In genomic region chr5:147534172-147534951, GRCh38 we compare ENCODE assay signal across 21 cellular contexts. TPM values are rescaled to one million over a fixed set of nuclear protein-coding genes. Genes with fewer than 3 reads are reported as not detected.
A peak's percentile ranks its signal among the peaks of the same experiment; 100 is the strongest.
DNase-seq lines count a peak whose midpoint lies in the region; ATAC-seq and TF ChIP-seq lines count a peak whose summit lies in the region.
"Had no signal": no experiment of that assay in that cellular context is flagged by ENCODE, and none has a peak within 500 bp of the region (broad histone marks: within the 10 kb centered on the region; RNA-seq: fewer than 3 reads in every experiment).

No MANE protein-coding gene starts in this region.

- no peak for TF ChIP-seq RAD21 in SK-N-SH (IDR thresholded peaks at IDR 0.05; ENCODE audit: low read length)

- CTCF ChIA-PET in MCF 10A (lab: Yijun Ruan, JAX): no interaction called here
- CTCF ChIA-PET in mammary epithelial cell (lab: Charles Lee; ENCODE audit: low non-redundant PET): no interaction called here
- CTCF ChIA-PET in SK-N-SH (lab: Yijun Ruan, JAX): no interaction called here

- TF ChIP-seq CTCF in MCF 10A (IDR thresholded peaks at IDR 0.05; ENCODE audit: unreplicated experiment): no peak
- no peak for TF ChIP-seq CTCF in mammary epithelial cell (conservative IDR thresholded peaks at IDR 0.05 in 1 of 2, IDR thresholded peaks at IDR 0.05 in 1 of 2; ENCODE audit: extremely low read depth in 1 of 2, insufficient read depth in 1 of 2, low read depth in 1 of 2, low read length in 2 of 2)
- no peak for TF ChIP-seq CTCF in SK-N-SH (IDR thresholded peaks at IDR 0.05)
- no peak for TF ChIP-seq CTCF in fibroblast of pulmonary artery (IDR thresholded peaks at IDR 0.05; ENCODE audit: low read length, missing control alignments)

- intact Hi-C loops in MCF 10A (cut with micrococcal nuclease) (no loop called here), mammary epithelial cell (cut with micrococcal nuclease) (no loop called here)

- POLR2A ChIA-PET in MCF 10A (lab: Yijun Ruan, JAX) (no interaction called here), SK-N-SH (lab: Yijun Ruan, JAX) (no interaction called here)

- H3K9me3 ChIP-seq in mammary epithelial cell (replicated peaks; ENCODE audit: insufficient read depth, low read length): no peaks in the 10 kb centered on the region
- H3K9me3 ChIP-seq in SK-N-SH: no peaks in the 10 kb centered on the region
- H3K9me3 ChIP-seq: lower lobe of right lung, transverse colon had no signal

- peaks cover 53% of the 10 kb centered on the region for H3K4me1 Mint-ChIP-seq in MCF 10A (ENCODE audit: insufficient read depth, unreplicated experiment)
- H3K4me1 Mint-ChIP-seq: CD4-positive, alpha-beta memory T cell; naive thymus-derived CD4-positive, alpha-beta T cell; stimulated activated naive B cell treated with anti-CD40 and anti-IgM and Interleukin-4, amounts not matched to agents 10 μg/mL and 1 μg/mL and 100 μg/mL, for 72 hours had no signal

- H3K4me2 ChIP-seq in mammary epithelial cell (ENCODE audit: insufficient read depth, low read depth, low read length): no peak overlapping the region
- H3K4me2 ChIP-seq in SK-N-SH: peak overlapping the region; percentile 62

- H3K36me3 Mint-ChIP-seq in MCF 10A (ENCODE audit: insufficient read depth, unreplicated experiment): no peaks in the 10 kb centered on the region
- H3K36me3 Mint-ChIP-seq: CD4-positive, alpha-beta memory T cell; stimulated activated naive B cell treated with anti-CD40 and anti-IgM and Interleukin-4, amounts not matched to agents 10 μg/mL and 1 μg/mL and 100 μg/mL, for 72 hours had no signal

- no peak overlapping the region for H2AFZ ChIP-seq in mammary epithelial cell (ENCODE audit: low read depth, low read length)
- H2AFZ ChIP-seq in SK-N-SH (ENCODE audit: low read depth): peak overlapping the region; percentile 16; the same call in 1 of the 2 replicates

- H3F3A ChIP-seq in SK-N-SH (replicated peaks; ENCODE audit: insufficient read depth): peaks cover 55% of the 10 kb centered on the region

- H3K27ac ChIP-seq in mammary epithelial cell (ENCODE audit: insufficient read depth, low read depth, low read length) (no peak overlapping the region), SK-N-SH (ENCODE audit: low read depth in 2 of 2, low read length in 1 of 2) (peak overlapping the region; percentile 89 to 92)
- H3K27ac ChIP-seq: lower lobe of right lung, transverse colon had no signal

- peak; percentile 44 for DNase-seq in MCF 10A (ENCODE audit: unreplicated experiment)
- DNase-seq in mammary epithelial cell: no peak
- DNase-seq in SK-N-SH: no peak
- DNase-seq in fibroblast of pulmonary artery (ENCODE audit: low read depth): peak; percentile 64
- no peak for DNase-seq in NCI-H1694 treated with DMSO at 0.1 percent for 48 hours (lab: John Stamatoyannopoulos, UW)
- DNase-seq in stimulated activated CD8-positive, alpha-beta memory T cell treated with anti-CD3 and anti-CD28 coated beads, Interleukin-4, amount 100 ng/mL, for 48 hours: no peak
- DNase-seq: activated CD4-positive, alpha-beta T cell treated with anti-CD3 and anti-CD28 coated beads for 48 hours; activated CD8-positive, alpha-beta memory T cell treated with anti-CD3 and anti-CD28 coated beads, Interleukin-2, amount 50 U/mL, for 48 hours; activated naive CD4-positive, alpha-beta T cell; CD4-positive, alpha-beta memory T cell; DMS79 treated with DMSO at 0.1 percent for 48 hours; lower lobe of right lung; naive thymus-derived CD4-positive, alpha-beta T cell; NCI-H1105 treated with DMSO at 0.1 percent for 48 hours; SIG-M5; stimulated activated naive B cell treated with anti-CD40 and anti-IgM and Interleukin-4, amounts not matched to agents 10 μg/mL and 1 μg/mL and 100 μg/mL, for 72 hours; T1000; transverse colon had no signal

- no peak for ATAC-seq in GM21576 (IDR thresholded peaks at IDR 0.05; ENCODE audit: unreplicated experiment)
- no peak for ATAC-seq in GM18519 (IDR thresholded peaks at IDR 0.05; ENCODE audit: low FRiP score, unreplicated experiment)
- ATAC-seq: lower lobe of right lung; naive thymus-derived CD4-positive, alpha-beta T cell; stimulated activated naive B cell treated with anti-CD40 and anti-IgM and Interleukin-4, amounts not matched to agents 10 μg/mL and 1 μg/mL and 100 μg/mL, for 72 hours had no signal

- H3K4me3 Mint-ChIP-seq in MCF 10A (ENCODE audit: unreplicated experiment): no peak overlapping the region
- H3K4me3 Mint-ChIP-seq: CD4-positive, alpha-beta memory T cell; naive thymus-derived CD4-positive, alpha-beta T cell; stimulated activated naive B cell treated with anti-CD40 and anti-IgM and Interleukin-4, amounts not matched to agents 10 μg/mL and 1 μg/mL and 100 μg/mL, for 72 hours had no signal

- H3K27me3 ChIP-seq in mammary epithelial cell (ENCODE audit: insufficient read depth, low read length) (no peaks in the 10 kb centered on the region), SK-N-SH (ENCODE audit: insufficient read depth) (no peaks in the 10 kb centered on the region)
- H3K27me3 ChIP-seq: transverse colon had no signal

- no peaks in the 10 kb centered on the region for H3K36me3 ChIP-seq in mammary epithelial cell (ENCODE audit: insufficient read depth, low read length)
- no peaks in the 10 kb centered on the region for H3K36me3 ChIP-seq in SK-N-SH (replicated peaks in 1 of 2; ENCODE audit: control insufficient read depth in 1 of 2, insufficient read depth in 2 of 2, low read length in 1 of 2)
- H3K36me3 ChIP-seq: lower lobe of right lung, transverse colon had no signal

- TF ChIP-seq EP300 in SK-N-SH (IDR thresholded peaks at IDR 0.05; ENCODE audit: borderline replicate concordance in 1 of 2, low read depth in 1 of 2, low read length in 1 of 2): peak in 1 of 2 experiments; percentile 79; a peak in 2 of 4 replicates

- no peaks in the 10 kb centered on the region for H3K27me3 Mint-ChIP-seq in MCF 10A (ENCODE audit: insufficient read depth, unreplicated experiment)
- H3K27me3 Mint-ChIP-seq: progenitor cell of endocrine pancreas had no signal

- no peaks in the 10 kb centered on the region for H3K79me2 ChIP-seq in mammary epithelial cell (ENCODE audit: insufficient read depth, low read length)
- H3K79me2 ChIP-seq in SK-N-SH (ENCODE audit: insufficient read depth): no peaks in the 10 kb centered on the region

- H4K20me1 ChIP-seq in mammary epithelial cell (ENCODE audit: insufficient read depth, low read length): no peaks in the 10 kb centered on the region
- no peaks in the 10 kb centered on the region for H4K20me1 ChIP-seq in SK-N-SH (ENCODE audit: insufficient read depth)

- H3K4me1 ChIP-seq in mammary epithelial cell (ENCODE audit: insufficient read depth, low read length): peaks cover 41% of the 10 kb centered on the region
- H3K4me1 ChIP-seq in SK-N-SH (ENCODE audit: control insufficient read depth in 1 of 2, insufficient read depth in 2 of 2, low read depth in 1 of 2, low read length in 1 of 2): peaks cover 0 to 28% of the 10 kb centered on the region in 2 experiments
- H3K4me1 ChIP-seq: lower lobe of right lung had no signal

- no peak overlapping the region for H3K27ac Mint-ChIP-seq in MCF 10A (ENCODE audit: low read depth, unreplicated experiment)
- H3K27ac Mint-ChIP-seq: CD4-positive, alpha-beta memory T cell; naive thymus-derived CD4-positive, alpha-beta T cell; progenitor cell of endocrine pancreas; stimulated activated naive B cell treated with anti-CD40 and anti-IgM and Interleukin-4, amounts not matched to agents 10 μg/mL and 1 μg/mL and 100 μg/mL, for 72 hours had no signal

- BruUV-seq in MCF 10A (replicated peaks; lab: Mats Ljungman, UMichigan): no TSS peak
- no TSS peak for BruUV-seq in mammary epithelial cell (replicated peaks; lab: Mats Ljungman, UMichigan)

- H3K9ac ChIP-seq in mammary epithelial cell (ENCODE audit: insufficient read depth, low read length) (no peak overlapping the region), SK-N-SH (0 out of 2 replicates have a peak overlapping the region, but pooled peaks have one; percentile 26)

- H3K9me3 Mint-ChIP-seq in MCF 10A (ENCODE audit: unreplicated experiment): no peaks in the 10 kb centered on the region
- H3K9me3 Mint-ChIP-seq: stimulated activated naive B cell treated with anti-CD40 and anti-IgM and Interleukin-4, amounts not matched to agents 10 μg/mL and 1 μg/mL and 100 μg/mL, for 72 hours had no signal

- dilution Hi-C loops in mammary epithelial cell (cut with HindIII; ENCODE audit: low sequenced_read_pairs): no loop called here

- H3K4me3 ChIP-seq in mammary epithelial cell (replicated peaks in 1 of 3; ENCODE audit: insufficient read depth in 1 of 3, low read depth in 2 of 3, low read length in 3 of 3) (no peak overlapping the region), SK-N-SH (ENCODE audit: low read depth in 2 of 2, low read length in 1 of 2) (no peak overlapping the region; a peak in 1 of 4 replicates), fibroblast of pulmonary artery (replicated peaks; ENCODE audit: low read depth, low read length) (no peak overlapping the region)
- H3K4me3 ChIP-seq: lower lobe of right lung, transverse colon had no signal

- 83% methylated on average over 3 of the region's 3 CpGs for WGBS in mammary epithelial cell (ENCODE audit: low coverage, missing lambda C conversion rate)
- 45% methylated on average over 3 of the region's 3 CpGs for WGBS in SK-N-SH (ENCODE audit: low lambda C conversion rate)

- in situ Hi-C loops in mammary epithelial cell (cut with MboI; ENCODE audit: low sequenced_read_pairs in 2 of 2): no loop called here

- H3K9me2 ChIP-seq in SK-N-SH: no peaks in the 10 kb centered on the region

TF ChIP-seq in SK-N-SH, 30 proteins besides CTCF, POLR2A, EP300 and RAD21 (continues in another document):
- TF ChIP-seq, protein P1, sequence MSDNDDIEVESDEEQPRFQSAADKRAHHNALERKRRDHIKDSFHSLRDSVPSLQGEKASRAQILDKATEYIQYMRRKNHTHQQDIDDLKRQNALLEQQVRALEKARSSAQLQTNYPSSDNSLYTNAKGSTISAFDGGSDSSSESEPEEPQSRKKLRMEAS (IDR thresholded peaks at IDR 0.05; ENCODE audit: low read depth): peak; percentile 42; the same call in 1 of the 2 replicates
- TF ChIP-seq FOSL2 (IDR thresholded peaks at IDR 0.05; ENCODE audit: borderline replicate concordance, low read depth): peak; percentile 33; the same call in 1 of the 2 replicates

RNA-seq across cellular contexts. Expression of gene DPYSL3, which starts 24.5 kb away (rescaled TPM):
- 8.2 and 8.9 TPM in 2 replicates for total RNA-seq in MCF 10A (2022)
- 1 to 10 TPM; 2.8 to 8.8 TPM for total RNA-seq in mammary epithelial cell
- 13.9 TPM for polyA plus RNA-seq in mammary epithelial cell
- 38.0 TPM for polyA minus RNA-seq in mammary epithelial cell
- polyA plus RNA-seq in SK-N-SH (2012; rRNA removed): 123 and 150 TPM in 2 replicates
- polyA plus RNA-seq in SK-N-SH (2012; cell fraction: cytosol; rRNA removed): 117 and 131 TPM in 2 replicates
- 176 and 191 TPM in 2 replicates for polyA plus RNA-seq in SK-N-SH (2012; cell fraction: nucleus; rRNA removed)
- polyA plus RNA-seq: CD4-positive, alpha-beta memory T cell; naive thymus-derived CD4-positive, alpha-beta T cell had no signal

Comparison
In these comparisons a context has a peak if more than half of its experiments do, and no peak if none do; other contexts are left out.
1. DNase-seq: peak in MCF 10A (single experiment) and fibroblast of pulmonary artery (single experiment); none in mammary epithelial cell (single experiment), SK-N-SH (single experiment), NCI-H1694 treated with DMSO at 0.1 percent for 48 hours (single experiment) and stimulated activated CD8-positive, alpha-beta memory T cell treated with anti-CD3 and anti-CD28 coated beads, Interleukin-4, amount 100 ng/mL, for 48 hours (single experiment).